Comparison of ENCODE assay signal across 27 cellular contexts in the genomic region with DNA sequence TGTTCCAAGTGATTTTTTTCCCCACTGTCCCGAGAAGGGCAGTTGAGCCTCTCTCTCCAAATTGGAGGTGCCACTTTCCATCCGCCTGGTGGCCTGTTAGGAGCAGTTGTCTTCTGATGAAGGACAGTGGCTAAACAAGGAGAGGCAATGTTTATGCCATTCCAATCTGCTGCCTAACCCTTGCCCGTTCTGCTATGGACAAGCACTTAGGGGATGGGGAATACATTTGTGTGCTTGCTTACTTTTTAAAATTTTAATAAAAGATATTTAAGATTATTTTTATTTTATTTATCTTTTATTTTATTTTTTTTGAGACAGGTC.
"Had no signal": no experiment of that assay in that cellular context is flagged by ENCODE, and none has a peak within 500 bp of the region (broad histone marks: within the 10 kb centered on the region; RNA-seq: fewer than 3 reads in every experiment).

No MANE protein-coding gene starts in this region.

- FAIRE-seq: bronchial epithelial cell, islet of Langerhans had no signal

- H3K9ac ChIP-seq: neural progenitor cell, SK-N-SH had no signal

- H3K27me3 Mint-ChIP-seq: activated naive CD8-positive, alpha-beta T cell treated with anti-CD3 and anti-CD28 coated beads for 36 hours; activated T-cell treated with anti-CD3 and anti-CD28 coated beads, Interleukin-2, amount 50 U/mL, for 24 hours; activated T-helper 17 cell treated with anti-CD3 and anti-CD28 coated beads, Interleukin-2, amount 50 U/mL, for 72 hours; naive thymus-derived CD4-positive, alpha-beta T cell; progenitor cell of endocrine pancreas had no signal

- H3K4me3 Mint-ChIP-seq: activated CD8-positive, alpha-beta T cell treated with anti-CD3 and anti-CD28 coated beads, Interleukin-2, amount 10 ng/mL, durations not matched to agents 7 days and 5 days; activated naive CD8-positive, alpha-beta T cell treated with anti-CD3 and anti-CD28 coated beads for 36 hours; activated T-cell treated with anti-CD3 and anti-CD28 coated beads, Interleukin-2, amount 50 U/mL, for 24 hours; activated T-helper 17 cell treated with anti-CD3 and anti-CD28 coated beads, Interleukin-2, amount 50 U/mL, for 72 hours; naive thymus-derived CD4-positive, alpha-beta T cell; neural progenitor cell had no signal

- H3K9me3 Mint-ChIP-seq: activated T-helper 17 cell treated with anti-CD3 and anti-CD28 coated beads, Interleukin-2, amount 50 U/mL, for 72 hours had no signal

- H3K4me1 ChIP-seq: lower lobe of right lung, neural progenitor cell, thyroid gland, upper lobe of right lung had no signal

- H3K27ac ChIP-seq: lower lobe of right lung, neural progenitor cell, thyroid gland, upper lobe of right lung, VCaP had no signal

- DNase-seq: activated CD4-positive, alpha-beta T cell treated with anti-CD3 and anti-CD28 coated beads, Interleukin-2, amount 50 U/mL, for 1 hour; activated CD4-positive, CD25-positive, alpha-beta regulatory T cell treated with anti-CD3 and anti-CD28 coated beads, Interleukin-2, amount 50 U/mL, for 72 hours; activated CD8-positive, alpha-beta T cell treated with anti-CD3 and anti-CD28 coated beads, Interleukin-2, amount 10 ng/mL, durations not matched to agents 7 days and 5 days; activated naive CD4-positive, alpha-beta T cell treated with Interleukin-2 at 50 U/mL for 16 hours; activated naive CD8-positive, alpha-beta T cell treated with anti-CD3 and anti-CD28 coated beads for 36 hours; activated T-cell treated with anti-CD3 and anti-CD28 coated beads, Interleukin-2, amount 50 U/mL, for 24 hours; cerebellar nuclear complex; effector CD8-positive, alpha-beta T cell; foreskin melanocyte; glutamatergic neuron; hypothalamus; lower lobe of right lung; mesendoderm; naive thymus-derived CD4-positive, alpha-beta T cell; SK-N-SH; stimulated activated CD4-positive, alpha-beta T cell treated with anti-CD3 and anti-CD28 coated beads, Interleukin-12 subunit alpha, Interleukin-12 subunit beta, amount 100 ng/mL, for 4 hours; stimulated activated CD4-positive, alpha-beta T cell treated with anti-CD3 and anti-CD28 coated beads, Interleukin-4, amount 100 ng/mL, for 4 hours; stimulated activated naive CD8-positive, alpha-beta T cell treated with anti-CD3 and anti-CD28 coated beads, Interleukin-15, Interleukin-2, amounts not matched to agents 100 U/mL and 50 U/mL, for 24 hours; substantia nigra; thyroid gland; upper lobe of right lung had no signal

- H3K27ac Mint-ChIP-seq: activated CD8-positive, alpha-beta T cell treated with anti-CD3 and anti-CD28 coated beads, Interleukin-2, amount 10 ng/mL, durations not matched to agents 7 days and 5 days; activated naive CD8-positive, alpha-beta T cell treated with anti-CD3 and anti-CD28 coated beads for 36 hours; activated T-cell treated with anti-CD3 and anti-CD28 coated beads, Interleukin-2, amount 50 U/mL, for 24 hours; activated T-helper 17 cell treated with anti-CD3 and anti-CD28 coated beads, Interleukin-2, amount 50 U/mL, for 72 hours; naive thymus-derived CD4-positive, alpha-beta T cell; progenitor cell of endocrine pancreas had no signal

- H3K36me3 ChIP-seq: lower lobe of right lung, neural progenitor cell, thyroid gland had no signal

- H3K9me3 ChIP-seq: SK-N-SH, thyroid gland, upper lobe of right lung had no signal

- ATAC-seq: activated CD8-positive, alpha-beta T cell treated with anti-CD3 and anti-CD28 coated beads, Interleukin-2, amount 10 ng/mL, durations not matched to agents 7 days and 5 days; activated T-helper 17 cell treated with anti-CD3 and anti-CD28 coated beads, Interleukin-2, amount 50 U/mL, for 72 hours; naive thymus-derived CD4-positive, alpha-beta T cell; stimulated activated naive CD8-positive, alpha-beta T cell treated with anti-CD3 and anti-CD28 coated beads, Interleukin-15, Interleukin-2, amounts not matched to agents 100 U/mL and 50 U/mL, for 24 hours had no signal

- H3K27me3 ChIP-seq: neural progenitor cell, thyroid gland, upper lobe of right lung had no signal

- H3K4me3 ChIP-seq: lower lobe of right lung, neural progenitor cell, thyroid gland, upper lobe of right lung had no signal
